16 cellular contexts compared by ENCODE assay signal in the genomic region with DNA sequence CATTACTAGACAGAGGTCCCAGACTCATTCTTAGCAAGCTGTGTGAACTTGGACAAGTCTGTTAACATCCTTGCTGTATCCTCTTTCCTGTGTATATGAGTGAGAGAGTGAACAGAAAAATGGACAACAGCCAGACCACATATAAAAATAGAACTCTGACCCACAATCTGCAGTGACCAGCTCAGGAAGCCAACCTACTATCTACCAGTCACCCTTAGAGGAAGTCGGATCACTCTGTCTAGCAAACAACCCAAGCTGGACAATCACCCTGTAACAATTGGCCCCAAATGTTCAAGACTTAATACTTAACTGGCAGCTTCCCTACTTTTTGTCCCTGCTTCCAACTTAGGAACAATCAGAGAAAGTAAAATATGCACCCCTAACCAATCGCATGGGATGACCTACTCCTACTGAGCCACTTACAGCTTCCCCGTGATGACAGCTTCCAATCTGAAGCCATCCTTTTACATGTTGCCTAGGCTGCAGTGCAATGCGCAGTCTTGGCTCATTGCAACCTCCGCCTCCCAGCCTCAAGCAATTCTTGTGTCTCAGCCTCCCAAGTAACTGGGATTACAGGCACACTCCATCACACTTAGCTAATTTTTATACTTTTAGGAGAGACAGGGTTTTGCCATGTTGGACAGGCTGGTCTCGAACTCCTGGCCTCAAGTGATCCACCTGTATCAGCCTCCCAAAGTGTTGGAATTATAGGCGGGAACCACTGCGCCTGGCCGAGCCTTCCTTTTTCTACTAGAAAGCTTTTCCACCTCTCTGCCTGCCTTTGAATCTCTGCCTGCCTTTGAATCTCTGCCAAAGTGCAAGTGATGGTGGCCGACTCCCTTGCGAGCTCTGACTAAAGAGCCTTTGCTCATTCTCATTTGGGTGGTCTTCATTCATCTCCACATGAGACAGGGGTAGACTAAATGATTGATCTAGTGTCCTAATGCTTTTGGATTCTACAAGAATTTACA.
DNase-seq lines count a peak whose midpoint lies in the region; ATAC-seq, FAIRE-seq and TF ChIP-seq lines count a peak whose summit lies in the region.
"Had no signal": no experiment of that assay in that cellular context is flagged by ENCODE, and none has a peak within 500 bp of the region (broad histone marks: within the 10 kb centered on the region; RNA-seq: fewer than 3 reads in every experiment).

No MANE protein-coding gene starts in this region.

- H3K27me3 ChIP-seq in psoas muscle (ENCODE audit: insufficient read depth in 3 of 3, low read length in 2 of 3): peaks cover 0 to 11% (median 0%) of the 10 kb centered on the region in 3 donors
- no peaks in the 10 kb centered on the region for H3K27me3 ChIP-seq in aorta (ENCODE audit: control insufficient read depth in 1 of 2, insufficient read depth in 2 of 2, low read length in 1 of 2)
- H3K27me3 ChIP-seq: right lobe of liver had no signal

- ATAC-seq in psoas muscle (peak; percentile 81 to 98 (median 94)), HG03469 (IDR thresholded peaks at IDR 0.05; ENCODE audit: unreplicated experiment) (no peak), aorta (ENCODE audit: low FRiP score) (no peak)
- ATAC-seq: GM23338 had no signal

- H3K4me3 ChIP-seq in psoas muscle: no peak overlapping the region
- no peak overlapping the region for H3K4me3 ChIP-seq in aorta (ENCODE audit: low read length in 2 of 2)
- H3K4me3 ChIP-seq: GM23338, PC-9, right lobe of liver had no signal

- peak; percentile 90 for FAIRE-seq in RCC 7860 (lab: Jason Lieb, UNC)

- peak overlapping the region; percentile 39 for H3K27ac ChIP-seq in psoas muscle
- H3K27ac ChIP-seq in aorta (ENCODE audit: low read depth in 1 of 2, low read length in 2 of 2): no peak overlapping the region
- H3K27ac ChIP-seq: PC-9, right lobe of liver had no signal

- TF ChIP-seq CTCF in psoas muscle (IDR thresholded peaks at IDR 0.05): no peak

- 84 to 87% (median 86%) methylated on average over 11 of the region's 11 CpGs for WGBS in psoas muscle, 3 donors
- WGBS in aorta, 2 donors: 85 to 89% methylated on average over 11 of the region's 11 CpGs

- H3K4me1 ChIP-seq in psoas muscle: peaks cover 3% of the 10 kb centered on the region
- no peaks in the 10 kb centered on the region for H3K4me1 ChIP-seq in aorta (ENCODE audit: control insufficient read depth in 1 of 2, insufficient read depth in 2 of 2, low read length in 2 of 2)
- H3K4me1 ChIP-seq: right lobe of liver had no signal

- intact Hi-C loops in psoas muscle (cut with DNase I): no loop called here
- intact Hi-C loops in aorta (cut with DNase I): no loop called here

- H3K36me3 ChIP-seq in psoas muscle (ENCODE audit: insufficient read depth in 1 of 2, low read depth in 1 of 2) (no peaks in the 10 kb centered on the region), aorta (ENCODE audit: control insufficient read depth in 1 of 2, insufficient read depth in 2 of 2, low read length in 1 of 2) (no peaks in the 10 kb centered on the region)
- H3K36me3 ChIP-seq: right lobe of liver had no signal

- H3K9me3 ChIP-seq in psoas muscle (no peaks in the 10 kb centered on the region), aorta (ENCODE audit: control insufficient read depth, low read length) (no peaks in the 10 kb centered on the region)
- H3K9me3 ChIP-seq: right lobe of liver had no signal

- peak; percentile 96 for DNase-seq in EH (ENCODE audit: low read depth)
- DNase-seq in RCC 7860 (ENCODE audit: low spot score): peak; percentile 81
- DNase-seq in fibroblast of peridontal ligament (ENCODE audit: extremely low read depth): peak; percentile 80
- DNase-seq in psoas muscle: no peak
- DNase-seq in NCI-H526 treated with DMSO at 0.1 percent for 48 hours (lab: John Stamatoyannopoulos, UW): no peak
- DNase-seq in aorta: no peak
- DNase-seq in inferior parietal cortex (ENCODE audit: extremely low spot score): no peak
- DNase-seq: activated CD4-positive, alpha-beta T cell treated with anti-CD3 and anti-CD28 coated beads, Interleukin-2, amount 50 U/mL, for 1 hour; activated naive CD8-positive, alpha-beta T cell treated with anti-CD3 and anti-CD28 coated beads, Interleukin-2, amount 10 ng/mL, durations not matched to agents 7 days and 5 days; DMS53; NCI-H187; PC-9; right lobe of liver; stimulated activated CD8-positive, alpha-beta memory T cell treated with anti-CD3 and anti-CD28 coated beads, Interleukin-4, amount 100 ng/mL, for 48 hours had no signal

Comparison
In these comparisons a context has a peak if more than half of its experiments do, and no peak if none do; other contexts are left out.
1. DNase-seq: peak in EH (single experiment), RCC 7860 (single experiment) and fibroblast of peridontal ligament (single experiment); none in psoas muscle (0 of 2), NCI-H526 treated with DMSO at 0.1 percent for 48 hours (single experiment), aorta (0 of 2) and inferior parietal cortex (single experiment).
2. ATAC-seq: peak in psoas muscle (4 of 4); none in HG03469 (single experiment) and aorta (single experiment).